Comparison of ENCODE assay signal across 18 cellular contexts in genomic region chr2:43152711-43153627, GRCh38.
A peak's percentile ranks its signal among the peaks of the same experiment; 100 is the strongest.
DNase-seq lines count a peak whose midpoint lies in the region; ATAC-seq, FAIRE-seq and TF ChIP-seq lines count a peak whose summit lies in the region.
"Had no signal": no experiment of that assay in that cellular context is flagged by ENCODE, and none has a peak within 500 bp of the region (broad histone marks: within the 10 kb centered on the region; RNA-seq: fewer than 3 reads in every experiment).

No MANE protein-coding gene starts in this region.

- 0 out of 22 replicates have a peak overlapping the region, but pooled peaks of 1 of the 11 experiments have one; percentile 28 for H3K27ac ChIP-seq in BLaER1 treated with 17β-estradiol and CSF1 and Interleukin-3, amounts not matched to agents 10 nM and 100 nM
- H3K27ac ChIP-seq in H1 (ENCODE audit: low read depth, low read length) = no peak overlapping the region
- no peak overlapping the region for H3K27ac ChIP-seq in mesenchymal stem cell (ENCODE audit: low read length, poor library complexity, severe bottlenecking)
- H3K27ac ChIP-seq: cardiac muscle cell, esophagus squamous epithelium, sigmoid colon had no signal

- no peaks in the 10 kb centered on the region for H3K36me3 ChIP-seq in BLaER1 treated with 17β-estradiol and CSF1 and Interleukin-3, amounts not matched to agents 10 nM and 100 nM
- no peaks in the 10 kb centered on the region for H3K36me3 ChIP-seq in H1 (ENCODE audit: control insufficient read depth in 2 of 4, insufficient read depth in 4 of 4, low read length in 3 of 4)
- no peaks in the 10 kb centered on the region for H3K36me3 ChIP-seq in mesenchymal stem cell (ENCODE audit: control insufficient read depth in 1 of 2, insufficient read depth in 2 of 2, low read depth in 1 of 2, low read length in 2 of 2)
- H3K36me3 ChIP-seq: cardiac muscle cell, esophagus squamous epithelium, sigmoid colon had no signal

- POLR2A ChIA-PET in H1 (lab: Charles Lee; ENCODE audit: partially characterized antibody) = no interaction called here
- POLR2A ChIA-PET in naive thymus-derived CD8-positive, alpha-beta T cell (lab: Charles Lee) = interaction anchor here (28.6 to 43.5 kb wide), 4 partner anchors 7 to 69 kb away, joined by 1351 to 2148 read pairs (median 1440); partner anchors contain the start of gene ZFP36L2

- no peaks in the 10 kb centered on the region for H3K27me3 ChIP-seq in BLaER1 treated with 17β-estradiol and CSF1 and Interleukin-3, amounts not matched to agents 10 nM and 100 nM
- peaks cover 0 to 2% (median 0%) of the 10 kb centered on the region in 4 experiments; a peak in 1 of 7 replicates for H3K27me3 ChIP-seq in H1 (replicated peaks in 1 of 4; ENCODE audit: control insufficient read depth in 3 of 4, extremely low read depth in 1 of 4, insufficient read depth in 3 of 4, low read length in 3 of 4)
- H3K27me3 ChIP-seq in mesenchymal stem cell (ENCODE audit: control insufficient read depth in 1 of 2, insufficient read depth in 1 of 2, low read length in 2 of 2) = peaks cover 0 to 3% of the 10 kb centered on the region in 2 experiments
- H3K27me3 ChIP-seq: cardiac muscle cell, esophagus squamous epithelium, sigmoid colon had no signal

- peak overlapping the region in 7 of 10 donors; percentile 38 to 69 (median 61) for H3K4me3 Mint-ChIP-seq in naive thymus-derived CD8-positive, alpha-beta T cell
- H3K4me3 Mint-ChIP-seq: activated CD4-positive, alpha-beta T cell treated with anti-CD3 and anti-CD28 coated beads, Interleukin-2, amount 10 ng/mL, durations not matched to agents 7 days and 5 days had no signal

- no peak overlapping the region for H2BK15ac ChIP-seq in H1 (ENCODE audit: low read length)
- H2BK15ac ChIP-seq in mesenchymal stem cell (ENCODE audit: low read depth, poor library complexity, severe bottlenecking) = no peak overlapping the region

- TF ChIP-seq POLR2A in H1 (IDR thresholded peaks at IDR 0.05; ENCODE audit: control extremely low read depth in 1 of 2, low read depth in 2 of 2, low read length in 2 of 2) = no peak

- H3K36me3 Mint-ChIP-seq in naive thymus-derived CD8-positive, alpha-beta T cell = peaks cover 0 to 3% (median 0%) of the 10 kb centered on the region in 3 donors

- peak overlapping the region; percentile 73 to 95 (median 86) for H3K27ac Mint-ChIP-seq in naive thymus-derived CD8-positive, alpha-beta T cell

- peak overlapping the region; percentile 76 for H4K91ac ChIP-seq in H1 (replicated peaks; ENCODE audit: insufficient read length, low read length)
- H4K91ac ChIP-seq in mesenchymal stem cell (ENCODE audit: low read length) = no peak overlapping the region

- H2BK5ac ChIP-seq in H1 (ENCODE audit: low read depth, low read length) (no peak overlapping the region), mesenchymal stem cell (ENCODE audit: low read depth, low read length, poor library complexity, severe bottlenecking) (no peak overlapping the region)

- no peak overlapping the region; the same call in 1 of the 2 replicates for H3K18ac ChIP-seq in H1 (ENCODE audit: extremely low read depth, low read length)
- H3K18ac ChIP-seq in mesenchymal stem cell (ENCODE audit: low read depth in 1 of 2, low read length in 2 of 2) = no peak overlapping the region

- TF ChIP-seq CTCF in H1 (IDR thresholded peaks at IDR 0.05; ENCODE audit: control extremely low read depth in 1 of 3, insufficient read depth in 1 of 3, low read depth in 1 of 3, low read length in 3 of 3) = no peak

- DNase-seq in HUDEP-2 (lab: John Stamatoyannopoulos, UW; ENCODE audit: unreplicated experiment in 76 of 76) (peak in 67 of 76 experiments; percentile 21 to 83 (median 57)), H1 (ENCODE audit: low read depth in 1 of 2, low spot score in 2 of 2) (no peak), mesenchymal stem cell (no peak), GM19240 (ENCODE audit: insufficient read length, low spot score) (no peak), AG08396 (ENCODE audit: low spot score) (no peak), frontal cortex (ENCODE audit: low spot score in 2 of 2) (no peak)
- no peak for DNase-seq in naive thymus-derived CD8-positive, alpha-beta T cell
- DNase-seq: activated CD4-positive, alpha-beta T cell treated with anti-CD3 and anti-CD28 coated beads, Interleukin-2, amount 10 ng/mL, durations not matched to agents 7 days and 5 days; activated effector memory CD4-positive, alpha-beta T cell treated with anti-CD3 and anti-CD28 coated beads, Interleukin-2, amount 50 U/mL, for 16 hours; COR-L47; esophagus squamous epithelium; KBM-7; NCI-H2107; sigmoid colon; substantia nigra; SW 1271 had no signal

- no peak for TF ChIP-seq EP300 in H1 (IDR thresholded peaks at IDR 0.05; ENCODE audit: borderline replicate concordance in 1 of 2, low read depth in 2 of 2, low read length in 2 of 2)

- H4K20me1 ChIP-seq in BLaER1 treated with 17β-estradiol and CSF1 and Interleukin-3, amounts not matched to agents 10 nM and 100 nM = peaks cover 0 to 27% (median 0%) of the 10 kb centered on the region in 11 experiments; a peak in 2 of 22 replicates
- peaks cover 0 to 3% of the 10 kb centered on the region in 2 experiments for H4K20me1 ChIP-seq in H1 (replicated peaks in 1 of 2; ENCODE audit: control insufficient read depth in 1 of 2, insufficient read depth in 2 of 2, low read length in 2 of 2)

- no peaks in the 10 kb centered on the region for H3K9me3 ChIP-seq in BLaER1 treated with 17β-estradiol and CSF1 and Interleukin-3, amounts not matched to agents 10 nM and 100 nM (replicated peaks in 1 of 11)
- H3K9me3 ChIP-seq in H1 (ENCODE audit: insufficient read depth in 2 of 2, low read depth in 1 of 2, low read length in 1 of 2) = no peaks in the 10 kb centered on the region
- no peaks in the 10 kb centered on the region for H3K9me3 ChIP-seq in mesenchymal stem cell (ENCODE audit: control insufficient read depth, low read length)
- H3K9me3 ChIP-seq: esophagus squamous epithelium, sigmoid colon had no signal

- no peaks in the 10 kb centered on the region for H3K79me2 ChIP-seq in H1 (ENCODE audit: control insufficient read depth in 1 of 2, insufficient read depth in 2 of 2, low read length in 2 of 2)

- H2BK20ac ChIP-seq in H1 (ENCODE audit: low read length) = no peak overlapping the region

- no peaks in the 10 kb centered on the region for H3K9me3 Mint-ChIP-seq in naive thymus-derived CD8-positive, alpha-beta T cell
- H3K9me3 Mint-ChIP-seq: activated CD4-positive, alpha-beta T cell treated with anti-CD3 and anti-CD28 coated beads, Interleukin-2, amount 10 ng/mL, durations not matched to agents 7 days and 5 days had no signal

- H2AFZ ChIP-seq in H1 (ENCODE audit: low read length) = no peak overlapping the region
- H2AFZ ChIP-seq in mesenchymal stem cell (ENCODE audit: low read depth, low read length) = no peak overlapping the region

- H2BK12ac ChIP-seq in H1 (ENCODE audit: low read depth, low read length) (0 out of 2 replicates have a peak overlapping the region, but pooled peaks have one; percentile 39), mesenchymal stem cell (ENCODE audit: low read length in 2 of 2) (peak overlapping the region in 1 of 2 experiments; percentile 29)

- H4K8ac ChIP-seq in H1 (ENCODE audit: extremely low read depth, insufficient read depth, low read length) (no peak overlapping the region; the same call in 1 of the 2 replicates), mesenchymal stem cell (ENCODE audit: low read length) (no peak overlapping the region)

- peaks cover 23 to 55% (median 48%) of the 10 kb centered on the region in 10 experiments for H3K4me1 ChIP-seq in BLaER1 treated with 17β-estradiol and CSF1 and Interleukin-3, amounts not matched to agents 10 nM and 100 nM
- peaks cover 0 to 22% (median 9%) of the 10 kb centered on the region in 4 experiments; a peak in 6 of 7 replicates for H3K4me1 ChIP-seq in H1 (replicated peaks in 1 of 4; ENCODE audit: control insufficient read depth in 3 of 4, insufficient read depth in 4 of 4, low read length in 3 of 4)
- peaks cover 5% of the 10 kb centered on the region for H3K4me1 ChIP-seq in mesenchymal stem cell (ENCODE audit: control insufficient read depth, insufficient read depth, low read depth, low read length)

- CTCF ChIA-PET in H1 (lab: Charles Lee; ENCODE audit: partially characterized antibody) = interaction anchor here (0.7 to 2.3 kb wide), 5 partner anchors 9 to 76 kb away, joined by 3 to 9 read pairs (median 5); no protein-coding TSS in a partner anchor

- H3K23ac ChIP-seq in H1 (ENCODE audit: insufficient read length) = no peak overlapping the region
- no peak overlapping the region for H3K23ac ChIP-seq in mesenchymal stem cell (ENCODE audit: low read length in 2 of 2)

- no peak overlapping the region for H3K14ac ChIP-seq in H1 (ENCODE audit: insufficient read length)
- peak overlapping the region in 1 of 2 experiments; percentile 68 for H3K14ac ChIP-seq in mesenchymal stem cell (ENCODE audit: low read length in 2 of 2)

- H3K9ac ChIP-seq in BLaER1 treated with 17β-estradiol and CSF1 and Interleukin-3, amounts not matched to agents 10 nM and 100 nM = peak overlapping the region in 2 of 11 experiments; percentile 15 to 24; a peak in 3 of 22 replicates
- H3K9ac ChIP-seq in H1 (replicated peaks in 1 of 4; ENCODE audit: extremely low read depth in 1 of 4, low read depth in 3 of 4, low read length in 3 of 4) (peak overlapping the region in 2 of 4 experiments; percentile 2 to 40; a peak in 2 of 7 replicates), mesenchymal stem cell (ENCODE audit: low read length) (no peak overlapping the region)

- no peak for TF ChIP-seq RAD21 in H1 (IDR thresholded peaks at IDR 0.05 in 1 of 2, conservative IDR thresholded peaks at IDR 0.05 in 1 of 2; ENCODE audit: low read depth in 2 of 2, low read length in 2 of 2)

- H2AK5ac ChIP-seq in H1 (ENCODE audit: low read depth, low read length) (no peak overlapping the region; the same call in 1 of the 2 replicates), mesenchymal stem cell (ENCODE audit: low read length, severe bottlenecking) (no peak overlapping the region)

- H3K4me2 ChIP-seq in BLaER1 treated with 17β-estradiol and CSF1 and Interleukin-3, amounts not matched to agents 10 nM and 100 nM = peak overlapping the region in 8 of 11 experiments; percentile 37 to 55 (median 48); a peak in 14 of 22 replicates
- H3K4me2 ChIP-seq in H1 (ENCODE audit: insufficient read depth in 1 of 2, low read depth in 2 of 2, low read length in 2 of 2) (peak overlapping the region in 1 of 2 experiments; percentile 43; a peak in 2 of 4 replicates), mesenchymal stem cell (ENCODE audit: low read length, poor library complexity, severe bottlenecking) (no peak overlapping the region)

- no peaks in the 10 kb centered on the region for H3K79me1 ChIP-seq in H1 (ENCODE audit: low read depth, low read length)
- H3K79me1 ChIP-seq in mesenchymal stem cell (replicated peaks; ENCODE audit: low read length, poor library complexity, severe bottlenecking) = no peaks in the 10 kb centered on the region

- no peak overlapping the region for H3K4me3 ChIP-seq in BLaER1 treated with 17β-estradiol and CSF1 and Interleukin-3, amounts not matched to agents 10 nM and 100 nM
- H3K4me3 ChIP-seq in H1 (ENCODE audit: extremely low read depth in 1 of 4, insufficient read depth in 2 of 4, low read depth in 3 of 4, low read length in 4 of 4) = no peak overlapping the region
- H3K4me3 ChIP-seq in mesenchymal stem cell (ENCODE audit: insufficient read depth in 1 of 2, low read depth in 1 of 2, low read length in 2 of 2) = no peak overlapping the region
- H3K4me3 ChIP-seq: cardiac muscle cell, esophagus squamous epithelium, sigmoid colon had no signal

- no peak overlapping the region for H3K56ac ChIP-seq in H1 (replicated peaks; ENCODE audit: insufficient read length, low read depth, low read length)

- peaks cover 50 to 83% (median 75%) of the 10 kb centered on the region in 4 donors for H3K4me1 Mint-ChIP-seq in naive thymus-derived CD8-positive, alpha-beta T cell

- H3K4ac ChIP-seq in H1 (replicated peaks; ENCODE audit: insufficient read length, low read depth, low read length) (peak overlapping the region; percentile 42), mesenchymal stem cell (ENCODE audit: low read depth in 1 of 2, low read length in 2 of 2) (no peak overlapping the region)

- H4K5ac ChIP-seq in H1 (ENCODE audit: insufficient read length, low read depth, low read length) = no peak overlapping the region

- 79% methylated on average over 8 of the region's 10 CpGs; no CpG with 5 or more reads in 1 of the 2 experiments for WGBS in H1 (ENCODE audit: extremely low coverage in 1 of 2, insufficient coverage in 1 of 2, insufficient read length in 1 of 2, insufficient replicate concordance in 2 of 2, low coverage in 1 of 2, low lambda C conversion rate in 2 of 2, missing lambda C conversion rate in 1 of 2), 2 experiments
- 88% methylated on average over 10 of the region's 10 CpGs for WGBS in mesenchymal stem cell

- peak; percentile 40 to 60 for ATAC-seq in naive thymus-derived CD8-positive, alpha-beta T cell

- no peaks in the 10 kb centered on the region for H3K27me3 Mint-ChIP-seq in naive thymus-derived CD8-positive, alpha-beta T cell
- H3K27me3 Mint-ChIP-seq: activated CD4-positive, alpha-beta T cell treated with anti-CD3 and anti-CD28 coated beads, Interleukin-2, amount 10 ng/mL, durations not matched to agents 7 days and 5 days had no signal

- H2BK120ac ChIP-seq in H1 (replicated peaks; ENCODE audit: low read depth, low read length) (no peak overlapping the region), mesenchymal stem cell (ENCODE audit: low read depth, low read length) (no peak overlapping the region)

- H3K23me2 ChIP-seq in H1 (ENCODE audit: low read depth, low read length) = peaks cover 6% of the 10 kb centered on the region; the same call in 1 of the 2 replicates

- FAIRE-seq in H1 (lab: Jason Lieb, UNC) = no peak
- no peak for FAIRE-seq in frontal cortex (lab: Jason Lieb, UNC)

Comparison
In these comparisons a context has a peak if more than half of its experiments do, and no peak if none do; other contexts are left out.
1. DNase-seq: peak in HUDEP-2 (67 of 76); none in H1 (0 of 2), naive thymus-derived CD8-positive, alpha-beta T cell (0 of 10), mesenchymal stem cell (single experiment), GM19240 (single experiment), AG08396 (single experiment) and frontal cortex (0 of 2).